Comparison of ENCODE assay signal across 8 cellular contexts in genomic region chr5:69367697-69368279, GRCh38. TPM values are rescaled to one million over a fixed set of nuclear protein-coding genes. Genes with fewer than 3 reads are reported as not detected.
DNase-seq lines count a peak whose midpoint lies in the region; ATAC-seq and TF ChIP-seq lines count a peak whose summit lies in the region.

No MANE protein-coding gene starts in this region.

- H3K4me2 ChIP-seq in neural cell (ENCODE audit: low read length): peak overlapping the region; percentile 81

- no peaks in the 10 kb centered on the region for H3K9me3 ChIP-seq in neural cell (ENCODE audit: low read length)

- H3K9ac ChIP-seq in neural cell (ENCODE audit: low read length): peak overlapping the region; percentile 87

- no peak for ATAC-seq in HG02610 (IDR thresholded peaks at IDR 0.05; ENCODE audit: unreplicated experiment)

- H3K4me3 ChIP-seq in choroid plexus epithelial cell (ENCODE audit: low read depth, low read length): peak overlapping the region; percentile 91
- peak overlapping the region; percentile 92 for H3K4me3 ChIP-seq in neural cell (ENCODE audit: low read length)

- no peak for TF ChIP-seq RAD21 in neural cell (conservative IDR thresholded peaks at IDR 0.05)

- H2AFZ ChIP-seq in neural cell (ENCODE audit: low read depth, low read length): no peak overlapping the region

- TF ChIP-seq EP300 in neural cell (conservative IDR thresholded peaks at IDR 0.05; ENCODE audit: poor library complexity, severe bottlenecking): no peak

- TF ChIP-seq CTCF in choroid plexus epithelial cell (conservative IDR thresholded peaks at IDR 0.05; ENCODE audit: low read depth, low read length) (no peak), neural cell (IDR thresholded peaks at IDR 0.05; ENCODE audit: poor library complexity, severe bottlenecking) (no peak)

- DNase-seq in ELF-1 (ENCODE audit: low read depth, low spot score) (peak; percentile 10), MV-4-11 (lab: John Stamatoyannopoulos, UW) (peak; percentile 3), choroid plexus epithelial cell (ENCODE audit: low read depth) (no peak), putamen (ENCODE audit: low spot score) (no peak), medulla oblongata (ENCODE audit: extremely low spot score) (no peak)
- DNase-seq in stimulated activated CD4-positive, alpha-beta T cell treated with anti-CD3 and anti-CD28 coated beads, Interleukin-2, amount 100 ng/mL, for 24 hours: no peak

- H4K20me1 ChIP-seq in neural cell (ENCODE audit: insufficient read depth): no peaks in the 10 kb centered on the region

- H3F3A ChIP-seq in neural cell (ENCODE audit: insufficient read depth, low read length, poor library complexity, severe bottlenecking): no peaks in the 10 kb centered on the region

- H3K36me3 ChIP-seq in neural cell (ENCODE audit: insufficient read depth, low read length): no peaks in the 10 kb centered on the region

- peak overlapping the region; percentile 92 for H3K27ac ChIP-seq in neural cell (ENCODE audit: low read length)

- no peaks in the 10 kb centered on the region for H3K27me3 ChIP-seq in neural cell (ENCODE audit: insufficient read depth, low read depth, low read length)

- peaks cover 52% of the 10 kb centered on the region for H3K79me2 ChIP-seq in neural cell (replicated peaks; ENCODE audit: insufficient read depth, low read length)

- H3K9me2 ChIP-seq in neural cell (ENCODE audit: insufficient read depth, low read length): no peaks in the 10 kb centered on the region

TF ChIP-seq in neural cell, 6 proteins besides CTCF, POLR2A, EP300 and RAD21:
- TF ChIP-seq POLR2AphosphoS5 (IDR thresholded peaks at IDR 0.05): no peak
- no peak for TF ChIP-seq REST (IDR thresholded peaks at IDR 0.05; ENCODE audit: borderline replicate concordance)
- TF ChIP-seq MXI1 (conservative IDR thresholded peaks at IDR 0.05; ENCODE audit: poor library complexity, severe bottlenecking): no peak
- no peak for TF ChIP-seq TAF1 (IDR thresholded peaks at IDR 0.05; ENCODE audit: low read depth)
- TF ChIP-seq EZH2 (IDR thresholded peaks at IDR 0.05; ENCODE audit: borderline replicate concordance, insufficient read depth, low read length, poor library complexity, severe bottlenecking): no peak
- no peak for TF ChIP-seq SMC3 (conservative IDR thresholded peaks at IDR 0.05; ENCODE audit: poor library complexity)
TF ChIP-seq in neural cell: peak in this region for 0.

RNA-seq across cellular contexts. Expression of gene AK6, which starts 1.5 kb away (rescaled TPM):
- 91.0 and 93.5 TPM in 2 replicates for polyA plus RNA-seq in neural cell
- polyA minus RNA-seq in neural cell: 21.7 and 25.0 TPM in 2 replicates

RNA-seq across cellular contexts. Expression of gene TAF9, which starts 1.5 kb away (rescaled TPM):
- 197 and 201 TPM in 2 replicates for polyA plus RNA-seq in neural cell
- 85.5 and 105 TPM in 2 replicates for polyA minus RNA-seq in neural cell

RNA-seq across cellular contexts. Expression of gene RAD17, which starts 1.8 kb away (rescaled TPM):
- polyA plus RNA-seq in neural cell: 51.8 and 54.8 TPM in 2 replicates
- 62.5 and 64.3 TPM in 2 replicates for polyA minus RNA-seq in neural cell

RNA-seq across cellular contexts. Expression of gene CCDC125, which starts 35.2 kb away (rescaled TPM):
- 0.38 and 1.6 TPM in 2 replicates for polyA plus RNA-seq in neural cell
- 0.73 and 2.5 TPM in 2 replicates for polyA minus RNA-seq in neural cell

RNA-seq across cellular contexts. Expression of gene MARVELD2, which starts 47.1 kb away (rescaled TPM):
- polyA plus RNA-seq in neural cell: 0.56 TPM in 1 of 2 replicates, not detected in the other
- 0.23 TPM in 1 of 2 replicates, not detected in the other for polyA minus RNA-seq in neural cell

Comparison
In these comparisons a context has a peak if more than half of its experiments do, and no peak if none do; other contexts are left out.
1. DNase-seq: peak in ELF-1 (single experiment) and MV-4-11 (single experiment); none in choroid plexus epithelial cell (single experiment), putamen (single experiment), medulla oblongata (single experiment) and stimulated activated CD4-positive, alpha-beta T cell treated with anti-CD3 and anti-CD28 coated beads, Interleukin-2, amount 100 ng/mL, for 24 hours (0 of 2).